Comparison of ENCODE assay signal across 14 cellular contexts in the genomic region with DNA sequence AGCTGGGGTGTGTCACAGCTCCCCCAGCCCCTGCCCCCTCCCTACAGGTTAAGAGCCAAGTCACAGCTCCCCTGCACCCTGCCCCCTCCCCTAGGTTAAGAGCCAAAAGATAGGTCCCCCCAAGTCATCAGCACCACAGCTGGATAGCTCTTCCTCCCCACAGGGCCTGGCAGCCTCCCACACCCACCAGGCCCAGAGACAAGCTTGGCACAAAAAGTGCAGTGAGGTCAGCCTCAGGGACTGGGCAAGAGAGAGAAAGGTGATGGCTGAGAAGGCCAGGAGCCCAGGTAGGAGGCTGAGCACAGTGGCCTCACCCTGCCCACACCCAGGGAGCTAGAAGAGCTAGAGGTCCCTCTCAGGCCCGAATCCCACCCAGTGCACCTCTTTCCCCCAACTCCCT.
"Had no signal": no experiment of that assay in that cellular context is flagged by ENCODE, and none has a peak within 500 bp of the region (broad histone marks: within the 10 kb centered on the region; RNA-seq: fewer than 3 reads in every experiment).

No MANE protein-coding gene starts in this region.

- H3K27me3 ChIP-seq: neutrophil, stomach had no signal

- H3K4me3 ChIP-seq: lower lobe of right lung, stomach had no signal

- H3K36me3 ChIP-seq: lower lobe of right lung, neutrophil had no signal

- H3K27ac ChIP-seq: lower lobe of right lung, neutrophil, parathyroid adenoma had no signal

- ATAC-seq: activated naive CD8-positive, alpha-beta T cell treated with anti-CD3 and anti-CD28 coated beads, Interleukin-2, amount 50 U/mL, for 24 hours; lower lobe of right lung; natural killer cell treated with Interleukin-12 subunit alpha and Interleukin-12 subunit beta and Interleukin-15 and Interleukin-18, amount 100 ng/mL, for 72 hours had no signal

- H3K9me3 ChIP-seq: lower lobe of right lung, neutrophil, SK-N-SH, stomach had no signal

- H3K4me1 ChIP-seq: lower lobe of right lung, parathyroid adenoma had no signal

- DNase-seq: activated CD4-positive, alpha-beta memory T cell treated with anti-CD3 and anti-CD28 coated beads for 36 hours; activated naive CD4-positive, alpha-beta T cell; activated naive CD8-positive, alpha-beta T cell treated with anti-CD3 and anti-CD28 coated beads, Interleukin-2, amount 50 U/mL, for 24 hours; activated T-cell treated with anti-CD3 and anti-CD28 coated beads for 4 hours; anterior cingulate cortex; cortex of kidney; effector CD4-positive, alpha-beta T cell; lower lobe of right lung; SK-N-SH; stimulated activated CD4-positive, alpha-beta T cell treated with anti-CD3 and anti-CD28 coated beads, Interleukin-4, amount 100 ng/mL, for 1 hour; stomach had no signal
